ENCODE assay signal across 14 cellular contexts in genomic region chr4:113555868-113556267, GRCh38.
DNase-seq lines count a peak whose midpoint lies in the region; ATAC-seq and TF ChIP-seq lines count a peak whose summit lies in the region.
"Had no signal": no experiment of that assay in that cellular context is flagged by ENCODE, and none has a peak within 500 bp of the region (broad histone marks: within the 10 kb centered on the region; RNA-seq: fewer than 3 reads in every experiment).

No MANE protein-coding gene starts in this region.

- no peak for TF ChIP-seq POLR2A in esophagus squamous epithelium (IDR thresholded peaks at IDR 0.05)

- H3K27me3 Mint-ChIP-seq in mesothelial cell of epicardium (ENCODE audit: low read depth): no peaks in the 10 kb centered on the region
- H3K27me3 Mint-ChIP-seq in activated CD4-positive, alpha-beta memory T cell treated with anti-CD3 and anti-CD28 coated beads, Interleukin-2, amount 10 ng/mL, durations not matched to agents 7 days and 5 days: no peaks in the 10 kb centered on the region
- H3K27me3 Mint-ChIP-seq: CD4-positive, alpha-beta memory T cell had no signal

- H3K4me3 Mint-ChIP-seq in mesothelial cell of epicardium: no peak overlapping the region
- no peak overlapping the region for H3K4me3 Mint-ChIP-seq in activated CD4-positive, alpha-beta memory T cell treated with anti-CD3 and anti-CD28 coated beads, Interleukin-2, amount 10 ng/mL, durations not matched to agents 7 days and 5 days
- H3K4me3 Mint-ChIP-seq: activated naive CD4-positive, alpha-beta T cell treated with anti-CD3 and anti-CD28 coated beads for 36 hours; CD4-positive, alpha-beta memory T cell; GM23338 had no signal

- CTCF ChIA-PET in activated CD4-positive, alpha-beta memory T cell treated with anti-CD3 and anti-CD28 coated beads, Interleukin-2, amount 10 ng/mL, durations not matched to agents 7 days and 5 days (lab: Charles Lee): interaction anchor here (2.6 kb wide), 1 partner anchor 8 kb away, joined by 13 read pairs; no protein-coding TSS in a partner anchor

- no peaks in the 10 kb centered on the region for H3K27me3 ChIP-seq in esophagus squamous epithelium
- no peaks in the 10 kb centered on the region for H3K27me3 ChIP-seq in tibial artery

- TF ChIP-seq CTCF in esophagus squamous epithelium (IDR thresholded peaks at IDR 0.05): no peak
- no peak for TF ChIP-seq CTCF in mesothelial cell of epicardium (IDR thresholded peaks at IDR 0.05; ENCODE audit: unreplicated experiment)
- TF ChIP-seq CTCF in tibial artery (IDR thresholded peaks at IDR 0.05): no peak
- no peak for TF ChIP-seq CTCF in GM10266 (IDR thresholded peaks at IDR 0.05; ENCODE audit: control insufficient read depth, insufficient read depth, low read depth, missing control alignments)

- peak overlapping the region; percentile 50 for H3K27ac Mint-ChIP-seq in mesothelial cell of epicardium
- H3K27ac Mint-ChIP-seq in activated CD4-positive, alpha-beta memory T cell treated with anti-CD3 and anti-CD28 coated beads, Interleukin-2, amount 10 ng/mL, durations not matched to agents 7 days and 5 days: no peak overlapping the region
- H3K27ac Mint-ChIP-seq: activated naive CD4-positive, alpha-beta T cell treated with anti-CD3 and anti-CD28 coated beads for 36 hours; GM23338 had no signal

- H3K27ac ChIP-seq in esophagus squamous epithelium: peak overlapping the region; percentile 52 to 78 (median 67)
- peak overlapping the region; percentile 45 to 54 for H3K27ac ChIP-seq in tibial artery
- H3K27ac ChIP-seq: prostate gland had no signal

- H3K9me3 ChIP-seq in esophagus squamous epithelium: no peaks in the 10 kb centered on the region
- H3K9me3 ChIP-seq in tibial artery: no peaks in the 10 kb centered on the region
- H3K9me3 ChIP-seq: prostate gland had no signal

- H3K4me3 ChIP-seq in esophagus squamous epithelium (no peak overlapping the region), tibial artery (peak overlapping the region in 1 of 2 donors; percentile 7)
- H3K4me3 ChIP-seq: GM23338, prostate gland had no signal

- 80 to 91% methylated on average over 5 of the region's 5 CpGs for WGBS in esophagus squamous epithelium, 2 donors

- H3K36me3 ChIP-seq in esophagus squamous epithelium: peaks cover 0 to 7% (median 0%) of the 10 kb centered on the region in 3 donors
- no peaks in the 10 kb centered on the region for H3K36me3 ChIP-seq in tibial artery
- H3K36me3 ChIP-seq: prostate gland had no signal

- peaks cover 14% of the 10 kb centered on the region for H3K4me1 Mint-ChIP-seq in mesothelial cell of epicardium
- no peaks in the 10 kb centered on the region for H3K4me1 Mint-ChIP-seq in activated CD4-positive, alpha-beta memory T cell treated with anti-CD3 and anti-CD28 coated beads, Interleukin-2, amount 10 ng/mL, durations not matched to agents 7 days and 5 days

- peak; percentile 91 for DNase-seq in MV-4-11 (lab: John Stamatoyannopoulos, UW)
- DNase-seq in esophagus squamous epithelium (lab: John Stamatoyannopoulos, UW): no peak
- no peak for DNase-seq in mesothelial cell of epicardium (ENCODE audit: low spot score in 2 of 2, unreplicated experiment in 2 of 2)
- peak in 1 of 2 donors; percentile 66 for DNase-seq in tibial artery
- DNase-seq in GM10266 (ENCODE audit: extremely low spot score): no peak
- no peak for DNase-seq in stimulated activated CD4-positive, alpha-beta T cell treated with anti-CD3 and anti-CD28 coated beads, Interleukin-2, amount 100 ng/mL, for 48 hours
- DNase-seq in activated CD4-positive, alpha-beta memory T cell treated with anti-CD3 and anti-CD28 coated beads, Interleukin-2, amount 10 ng/mL, durations not matched to agents 7 days and 5 days: no peak
- DNase-seq: activated naive CD4-positive, alpha-beta T cell treated with anti-CD3 and anti-CD28 coated beads for 36 hours; CD4-positive, alpha-beta memory T cell; mesenchymal stem cell; NCI-H1694 treated with DMSO at 0.1 percent for 48 hours had no signal

- no peaks in the 10 kb centered on the region for H3K9me3 Mint-ChIP-seq in mesothelial cell of epicardium
- H3K9me3 Mint-ChIP-seq in activated CD4-positive, alpha-beta memory T cell treated with anti-CD3 and anti-CD28 coated beads, Interleukin-2, amount 10 ng/mL, durations not matched to agents 7 days and 5 days: no peaks in the 10 kb centered on the region
- H3K9me3 Mint-ChIP-seq: activated naive CD4-positive, alpha-beta T cell treated with anti-CD3 and anti-CD28 coated beads for 36 hours; CD4-positive, alpha-beta memory T cell; GM23338 had no signal

- POLR2A ChIA-PET in activated CD4-positive, alpha-beta memory T cell treated with anti-CD3 and anti-CD28 coated beads, Interleukin-2, amount 10 ng/mL, durations not matched to agents 7 days and 5 days (lab: Charles Lee): no interaction called here

- H3K36me3 Mint-ChIP-seq in mesothelial cell of epicardium: peaks cover 2% of the 10 kb centered on the region
- peaks cover 14% of the 10 kb centered on the region for H3K36me3 Mint-ChIP-seq in activated CD4-positive, alpha-beta memory T cell treated with anti-CD3 and anti-CD28 coated beads, Interleukin-2, amount 10 ng/mL, durations not matched to agents 7 days and 5 days (ENCODE audit: low read depth)

- peaks cover 0 to 33% (median 12%) of the 10 kb centered on the region in 3 donors for H3K4me1 ChIP-seq in esophagus squamous epithelium
- H3K4me1 ChIP-seq in tibial artery: peaks cover 0 to 17% (median 7%) of the 10 kb centered on the region in 4 donors
- H3K4me1 ChIP-seq: prostate gland had no signal

- ATAC-seq in HG03442 (IDR thresholded peaks at IDR 0.05; ENCODE audit: unreplicated experiment): no peak
- ATAC-seq: GM23338 had no signal

- intact Hi-C loops in esophagus squamous epithelium (cut with DNase I): loop anchor here (10.0 kb wide), 1 partner anchor 49 kb away; no protein-coding TSS in a partner anchor
- intact Hi-C loops in tibial artery (cut with DNase I; ENCODE audit: low total_unique reads): loop anchor here (10.0 kb wide), 1 partner anchor 119 kb away; no protein-coding TSS in a partner anchor
